26 cellular contexts compared by ENCODE assay signal in genomic region chr11:129383060-129383459, GRCh38. TPM values are rescaled to one million over a fixed set of nuclear protein-coding genes. Genes with fewer than 3 reads are reported as not detected.
"Had no signal": no experiment of that assay in that cellular context is flagged by ENCODE, and none has a peak within 500 bp of the region (broad histone marks: within the 10 kb centered on the region; RNA-seq: fewer than 3 reads in every experiment).

No MANE protein-coding gene starts in this region.

- H3K9ac ChIP-seq: SK-N-SH had no signal

- H3K36me3 ChIP-seq: MG63 had no signal

- H3K9me3 Mint-ChIP-seq: T-cell had no signal

- H3K4me2 ChIP-seq: SK-N-SH had no signal

- H3K27ac ChIP-seq: RWPE1 had no signal

- H3K36me3 Mint-ChIP-seq: T-cell had no signal

- H3K4me3 ChIP-seq: MG63 had no signal

- DNase-seq: IMR-90; Karpas-422; KG1; MG63; NCI-H1092; NCI-H1417; NCI-H1436 treated with DMSO at 0.1 percent for 48 hours; NCI-H1694; NCI-H187 treated with DMSO at 0.1 percent for 48 hours; NCI-H2029 treated with DMSO at 0.1 percent for 48 hours; NCI-H2171 treated with DMSO at 0.1 percent for 48 hours; NCI-H2227 treated with DMSO at 0.1 percent for 48 hours; NCI-H524; NCI-H526 treated with DMSO at 0.1 percent for 48 hours; NCI-H748 treated with DMSO at 0.1 percent for 48 hours; NK-92 treated with Interleukin-12 subunit alpha and Interleukin-12 subunit beta, amount 100 ng/mL, for 24 hours; PC-3; SHP77; SK-N-SH; SW 1271; T-cell had no signal

- H3K4me3 Mint-ChIP-seq: T-cell had no signal

- H3K9me3 ChIP-seq: MG63, SK-N-SH had no signal

- H3K4me1 Mint-ChIP-seq: T-cell had no signal

RNA-seq across cellular contexts. Expression of gene BARX2, which starts 7.4 kb away (rescaled TPM):
- total RNA-seq: HepG2, HT1080, IMR-90, NCI-H460, SK-MEL-5, T-cell had no signal
- polyA plus RNA-seq: HepG2, IMR-90, SK-N-SH had no signal
